Comparison of ENCODE assay signal across 15 cellular contexts in genomic region chr6:15272562-15272961, GRCh38. TPM values are rescaled to one million over a fixed set of nuclear protein-coding genes. Genes with fewer than 3 reads are reported as not detected.
A peak's percentile ranks its signal among the peaks of the same experiment; 100 is the strongest.
DNase-seq lines count a peak whose midpoint lies in the region; ATAC-seq and TF ChIP-seq lines count a peak whose summit lies in the region.
"Had no signal": no experiment of that assay in that cellular context is flagged by ENCODE, and none has a peak within 500 bp of the region (broad histone marks: within the 10 kb centered on the region; RNA-seq: fewer than 3 reads in every experiment).

No MANE protein-coding gene starts in this region.

- H3K4me1 Mint-ChIP-seq in CD14-positive monocyte (peaks cover 89% of the 10 kb centered on the region), GM23338 (peaks cover 96% of the 10 kb centered on the region), progenitor cell of endocrine pancreas (ENCODE audit: low read depth) (peaks cover 21% of the 10 kb centered on the region)
- H3K4me1 Mint-ChIP-seq in effector memory CD8-positive, alpha-beta T cell (ENCODE audit: low read depth in 2 of 2): peaks cover 38 to 61% of the 10 kb centered on the region in 2 donors

- H3K27ac ChIP-seq in GM23338 (ENCODE audit: low read depth) (no peak overlapping the region), neutrophil (peak overlapping the region; percentile 9), Peyer's patch (no peak overlapping the region)

- H3K4me1 ChIP-seq in GM23338 (ENCODE audit: insufficient read depth) (peaks cover 97% of the 10 kb centered on the region), neutrophil (ENCODE audit: control insufficient read depth in 1 of 2, insufficient read depth in 1 of 2, low read depth in 1 of 2, low read length in 1 of 2) (peaks cover 21 to 41% of the 10 kb centered on the region in 2 experiments), Peyer's patch (peaks cover 0 to 37% (median under 1%) of the 10 kb centered on the region in 4 donors)
- H3K4me1 ChIP-seq: Caco-2 had no signal

- H3K9me2 ChIP-seq in GM23338 (ENCODE audit: insufficient read depth): no peaks in the 10 kb centered on the region

- no peak overlapping the region for H2AFZ ChIP-seq in GM23338

- no peaks in the 10 kb centered on the region for H3K36me3 ChIP-seq in GM23338 (ENCODE audit: insufficient read depth)
- no peaks in the 10 kb centered on the region for H3K36me3 ChIP-seq in neutrophil
- H3K36me3 ChIP-seq in Peyer's patch: no peaks in the 10 kb centered on the region

- no peaks in the 10 kb centered on the region for H3K9me3 Mint-ChIP-seq in CD14-positive monocyte
- H3K9me3 Mint-ChIP-seq in GM23338: no peaks in the 10 kb centered on the region
- H3K9me3 Mint-ChIP-seq in effector memory CD8-positive, alpha-beta T cell: no peaks in the 10 kb centered on the region
- no peaks in the 10 kb centered on the region for H3K9me3 Mint-ChIP-seq in progenitor cell of endocrine pancreas (ENCODE audit: low read depth)
- H3K9me3 Mint-ChIP-seq: CD4-positive, CD25-positive, alpha-beta regulatory T cell; CD8-positive, alpha-beta T cell had no signal

- intact Hi-C loops in CD14-positive monocyte (cut with micrococcal nuclease): no loop called here

- H4K20me1 ChIP-seq in GM23338 (replicated peaks; ENCODE audit: insufficient read depth): peaks cover 86% of the 10 kb centered on the region

- no peak overlapping the region for H3K4me3 Mint-ChIP-seq in CD14-positive monocyte
- no peak overlapping the region; the same call in 2 of the 3 replicates for H3K4me3 Mint-ChIP-seq in GM23338
- no peak overlapping the region for H3K4me3 Mint-ChIP-seq in effector memory CD8-positive, alpha-beta T cell
- H3K4me3 Mint-ChIP-seq in progenitor cell of endocrine pancreas (ENCODE audit: low read depth): no peak overlapping the region
- H3K4me3 Mint-ChIP-seq: CD4-positive, CD25-positive, alpha-beta regulatory T cell; CD8-positive, alpha-beta T cell had no signal

- peaks cover 31% of the 10 kb centered on the region for H3F3A ChIP-seq in GM23338 (replicated peaks; ENCODE audit: low read depth)

- H3K27me3 ChIP-seq in GM23338 (ENCODE audit: insufficient read depth) (no peaks in the 10 kb centered on the region), neutrophil (no peaks in the 10 kb centered on the region), Peyer's patch (no peaks in the 10 kb centered on the region)

- peaks cover 44 to 64% of the 10 kb centered on the region in 2 donors for H3K36me3 Mint-ChIP-seq in CD14-positive monocyte
- peaks cover 65% of the 10 kb centered on the region for H3K36me3 Mint-ChIP-seq in GM23338 (ENCODE audit: low read depth)
- H3K36me3 Mint-ChIP-seq in effector memory CD8-positive, alpha-beta T cell (ENCODE audit: insufficient read depth): peaks cover 11% of the 10 kb centered on the region
- H3K36me3 Mint-ChIP-seq in progenitor cell of endocrine pancreas (ENCODE audit: insufficient read depth): no peaks in the 10 kb centered on the region
- H3K36me3 Mint-ChIP-seq: CD4-positive, CD25-positive, alpha-beta regulatory T cell had no signal

- peaks cover 100% of the 10 kb centered on the region for H3K79me2 ChIP-seq in GM23338 (replicated peaks; ENCODE audit: insufficient read depth)

- no peak for ATAC-seq in GM23338
- no peak for ATAC-seq in effector memory CD8-positive, alpha-beta T cell (replicated peaks)
- ATAC-seq: CD8-positive, alpha-beta T cell had no signal

- peak overlapping the region in 2 of 7 donors; percentile 46 to 74 for H3K27ac Mint-ChIP-seq in CD14-positive monocyte
- no peak overlapping the region for H3K27ac Mint-ChIP-seq in GM23338
- peak overlapping the region; percentile 12 to 25 for H3K27ac Mint-ChIP-seq in effector memory CD8-positive, alpha-beta T cell
- no peak overlapping the region for H3K27ac Mint-ChIP-seq in progenitor cell of endocrine pancreas

- DNase-seq in CD14-positive monocyte (ENCODE audit: low spot score): peak; percentile 1
- DNase-seq in GM23338 (ENCODE audit: low spot score): no peak
- no peak for DNase-seq in effector memory CD8-positive, alpha-beta T cell
- no peak for DNase-seq in Peyer's patch
- DNase-seq in NCI-H2227 treated with DMSO at 0.1 percent for 48 hours (lab: John Stamatoyannopoulos, UW): no peak
- no peak for DNase-seq in progenitor cell of endocrine pancreas (ENCODE audit: low spot score, unreplicated experiment)
- DNase-seq: C1 segment of cervical spinal cord; Caco-2; CD4-positive, CD25-positive, alpha-beta regulatory T cell; CD8-positive, alpha-beta T cell; DMS153; DND-41; H7; HCEC 1CT had no signal

- H3K27me3 Mint-ChIP-seq in CD14-positive monocyte (ENCODE audit: low read depth in 3 of 3) (peaks cover 0 to 3% (median 0%) of the 10 kb centered on the region in 3 donors), GM23338 (ENCODE audit: insufficient read depth, low read depth, poor library complexity) (peaks cover 27% of the 10 kb centered on the region), progenitor cell of endocrine pancreas (no peaks in the 10 kb centered on the region)
- no peaks in the 10 kb centered on the region for H3K27me3 Mint-ChIP-seq in effector memory CD8-positive, alpha-beta T cell
- H3K27me3 Mint-ChIP-seq: CD4-positive, CD25-positive, alpha-beta regulatory T cell had no signal

- H3K9me3 ChIP-seq in neutrophil: no peaks in the 10 kb centered on the region
- H3K9me3 ChIP-seq in Peyer's patch: no peaks in the 10 kb centered on the region
- H3K9me3 ChIP-seq: Caco-2 had no signal

- H3K4me3 ChIP-seq in GM23338: no peak overlapping the region
- H3K4me3 ChIP-seq in neutrophil (ENCODE audit: low read depth in 1 of 2, low read length in 1 of 2): no peak overlapping the region
- H3K4me3 ChIP-seq in Peyer's patch: no peak overlapping the region

- H3K4me2 ChIP-seq in GM23338: peak overlapping the region; percentile 90; the same call in 1 of the 2 replicates

- TF ChIP-seq POLR2A in Peyer's patch (IDR thresholded peaks at IDR 0.05): no peak

- no peak for TF ChIP-seq CTCF in CD14-positive monocyte (IDR thresholded peaks at IDR 0.05)
- no peak for TF ChIP-seq CTCF in GM23338 (conservative IDR thresholded peaks at IDR 0.05; ENCODE audit: low read depth in 2 of 2)
- no peak for TF ChIP-seq CTCF in neutrophil (IDR thresholded peaks at IDR 0.05)
- TF ChIP-seq CTCF in Peyer's patch (IDR thresholded peaks at IDR 0.05): no peak
- no peak for TF ChIP-seq CTCF in progenitor cell of endocrine pancreas (IDR thresholded peaks at IDR 0.05; ENCODE audit: unreplicated experiment)

TF ChIP-seq in GM23338, 12 proteins besides CTCF, POLR2A, EP300 and RAD21 (continues in another document):
- TF ChIP-seq JUNB (IDR thresholded peaks at IDR 0.05; ENCODE audit: unreplicated experiment) (no peak), ZNF331 (CRISPR knock-in tag; IDR thresholded peaks at IDR 0.05; ENCODE audit: low read depth) (no peak)

RNA-seq across cellular contexts. Expression of gene JARID2, which starts 26.7 kb away (rescaled TPM):
- 10 to 100 TPM in 1 of 2 donors, 1 to 10 TPM in 1; 6.8 to 12.5 TPM for polyA plus RNA-seq in CD14-positive monocyte
- 177 and 196 TPM in 2 replicates for total RNA-seq in GM23338 (2014; rRNA removed; shearing (Covaris generic))
- polyA plus RNA-seq in GM23338 (2016; fragmentation: Nextera tagmentation; extraction: Ambion mirVana): 87.6 and 92.8 TPM in 2 replicates
- 10 to 100 TPM; 12.1 to 33.8 (median 17.0) TPM for total RNA-seq in Peyer's patch
- 60.9 and 65.6 TPM in 2 replicates for total RNA-seq in progenitor cell of endocrine pancreas

Comparison
In these comparisons a context has a peak if more than half of its experiments do, and no peak if none do; other contexts are left out.
1. H3K27ac Mint-ChIP-seq: peak in effector memory CD8-positive, alpha-beta T cell (2 of 2); none in GM23338 (single experiment) and progenitor cell of endocrine pancreas (single experiment).